ENCODE assay signal across 8 cellular contexts in genomic region chr6:142945446-142946180, GRCh38. TPM values are rescaled to one million over a fixed set of nuclear protein-coding genes. Genes with fewer than 3 reads are reported as not detected.
DNase-seq lines count a peak whose midpoint lies in the region; ATAC-seq and TF ChIP-seq lines count a peak whose summit lies in the region.

No MANE protein-coding gene starts in this region.

- 0% methylated on average over 39 to 75 of the region's 75 CpGs for WGBS in psoas muscle, 3 donors

- no peaks in the 10 kb centered on the region for H3K27me3 ChIP-seq in psoas muscle (ENCODE audit: insufficient read depth in 3 of 3, low read length in 2 of 3)
- H3K27me3 ChIP-seq in vagina: no peaks in the 10 kb centered on the region

- H3K4me3 ChIP-seq in psoas muscle: peak overlapping the region; percentile 94
- peak overlapping the region; percentile 90 to 99 for H3K4me3 ChIP-seq in vagina

- H3K36me3 ChIP-seq in psoas muscle (ENCODE audit: insufficient read depth in 1 of 2, low read depth in 1 of 2) (no peaks in the 10 kb centered on the region), vagina (no peaks in the 10 kb centered on the region)

- H3K9me3 ChIP-seq in psoas muscle: no peaks in the 10 kb centered on the region
- no peaks in the 10 kb centered on the region for H3K9me3 ChIP-seq in vagina

- DNase-seq in SK-MEL-5 (ENCODE audit: low read depth, low spot score) (peak; percentile 45), left cardiac atrium (no peak), psoas muscle (peak in 1 of 2 donors; percentile 83), vagina (ENCODE audit: extremely low spot score in 2 of 2) (peak in 1 of 2 donors; percentile 90), cerebellar nuclear complex (lab: John Stamatoyannopoulos, UW) (no peak)
- peak; percentile 37 for DNase-seq in activated naive CD8-positive, alpha-beta T cell treated with anti-CD3 and anti-CD28 coated beads, Interleukin-2, amount 50 U/mL, for 16 hours (ENCODE audit: low read depth, low spot score)

- ATAC-seq in GM18502 (IDR thresholded peaks at IDR 0.05; ENCODE audit: poor library complexity, unreplicated experiment): peak; percentile 11
- peak; percentile 5 for ATAC-seq in HG02970 (IDR thresholded peaks at IDR 0.05; ENCODE audit: low FRiP score, unreplicated experiment)
- ATAC-seq in left cardiac atrium: peak; percentile 14 to 16
- ATAC-seq in psoas muscle: peak; percentile 25 to 33 (median 31)

- TF ChIP-seq CTCF in psoas muscle (IDR thresholded peaks at IDR 0.05) (no peak), vagina (IDR thresholded peaks at IDR 0.05) (no peak)

- in situ Hi-C loops in SK-MEL-5 (cut with HindIII; ENCODE audit: low pct_unique_long_range_greater_than_20kb, low sequenced_read_pairs): no loop called here

- intact Hi-C loops in left cardiac atrium (cut with DNase I): loop anchor here (2.0 to 10.0 kb wide), 4 partner anchors 61 to 191 kb away; no protein-coding TSS in a partner anchor
- intact Hi-C loops in psoas muscle (cut with DNase I): loop anchor here (1.0 to 5.0 kb wide), 8 partner anchors 19 to 243 kb away; partner anchors contain the start of gene AIG1 (in 1 of the 2)
- intact Hi-C loops in vagina (cut with DNase I): no loop called here

- H3K4me1 ChIP-seq in psoas muscle (peaks cover 33% of the 10 kb centered on the region), vagina (peaks cover 16% of the 10 kb centered on the region)

- no peak for TF ChIP-seq POLR2A in vagina (IDR thresholded peaks at IDR 0.05)

- H3K27ac ChIP-seq in psoas muscle: peak overlapping the region; percentile 99
- H3K27ac ChIP-seq in vagina: peak overlapping the region; percentile 99

RNA-seq across cellular contexts. Expression of gene HIVEP2, which starts 0.6 kb away (rescaled TPM):
- total RNA-seq in SK-MEL-5 (2014; rRNA removed; shearing (Covaris generic)): 6.4 and 7.7 TPM in 2 replicates
- 6.2 and 8.9 TPM in 2 replicates for polyA plus RNA-seq in SK-MEL-5 (2015; cell fraction: cytosol; rRNA removed)
- 6.8 and 8.3 TPM in 2 replicates for polyA plus RNA-seq in SK-MEL-5 (2015; cell fraction: nucleus; rRNA removed)
- 10 to 100 TPM; 13.3 to 25.4 TPM for total RNA-seq in left cardiac atrium
- 10 to 100 TPM; 22.6 to 39.7 (median 29.0) TPM for total RNA-seq in psoas muscle
- polyA plus RNA-seq in psoas muscle: 10 to 100 TPM in 1 of 3 donors, 1 to 10 TPM in 2; 6.2 to 15.1 (median 6.3) TPM
- total RNA-seq in vagina: 24.6 TPM

Comparison
In these comparisons a context has a peak if more than half of its experiments do, and no peak if none do; other contexts are left out.
1. DNase-seq: peak in SK-MEL-5 (single experiment) and activated naive CD8-positive, alpha-beta T cell treated with anti-CD3 and anti-CD28 coated beads, Interleukin-2, amount 50 U/mL, for 16 hours (single experiment); none in left cardiac atrium (single experiment) and cerebellar nuclear complex (0 of 2).
2. Peak in every context shown above with its lines, with median percentiles within 50 percentile points of each other: ATAC-seq.